In genomic region chr9:22111871-22112247, GRCh38 we compare ENCODE assay signal across 18 cellular contexts.
DNase-seq lines count a peak whose midpoint lies in the region; ATAC-seq and TF ChIP-seq lines count a peak whose summit lies in the region.
"Had no signal": no experiment of that assay in that cellular context is flagged by ENCODE, and none has a peak within 500 bp of the region (broad histone marks: within the 10 kb centered on the region; RNA-seq: fewer than 3 reads in every experiment).

No MANE protein-coding gene starts in this region.

- peak; percentile 66 for DNase-seq in BJ (ENCODE audit: low read depth)
- peak in 1 of 2 experiments; percentile 51 for DNase-seq in SJSA1 (ENCODE audit: low read depth in 1 of 2, low spot score in 2 of 2)
- DNase-seq in fibroblast of lung (ENCODE audit: low read depth in 2 of 2), result peak; percentile 76 to 95
- peak; percentile 62 for DNase-seq in non-pigmented ciliary epithelial cell (ENCODE audit: low read depth)
- DNase-seq in naive thymus-derived CD8-positive, alpha-beta T cell, result no peak
- DNase-seq in GOT3 (lab: John Stamatoyannopoulos, UW), result no peak
- no peak for DNase-seq in BE2C
- no peak for DNase-seq in effector memory CD8-positive, alpha-beta T cell
- DNase-seq: body of pancreas; left ventricle myocardium superior; NCI-H1092; nephron progenitor cell; OCI-M1; right lobe of liver; stimulated activated CD4-positive, alpha-beta T cell treated with anti-CD3 and anti-CD28 coated beads, Interleukin-4, amount 100 ng/mL, for 4 hours had no signal

- peaks cover 0 to 19% (median 0%) of the 10 kb centered on the region in 5 donors for H3K27me3 Mint-ChIP-seq in naive thymus-derived CD8-positive, alpha-beta T cell
- H3K27me3 Mint-ChIP-seq in effector memory CD8-positive, alpha-beta T cell, result peaks cover 0 to 9% of the 10 kb centered on the region in 2 donors

- H3K9me3 ChIP-seq in SJSA1 (replicated peaks) (no peaks in the 10 kb centered on the region), fibroblast of lung (ENCODE audit: control insufficient read depth, insufficient read depth, low read depth, low read length) (no peaks in the 10 kb centered on the region), BE2C (no peaks in the 10 kb centered on the region)
- H3K9me3 ChIP-seq: body of pancreas, right lobe of liver had no signal

- no peaks in the 10 kb centered on the region for H3K79me2 ChIP-seq in fibroblast of lung (ENCODE audit: control insufficient read depth, insufficient read depth, low read length)

- H3K27ac ChIP-seq in SJSA1, result peak overlapping the region; percentile 69
- H3K27ac ChIP-seq in fibroblast of lung (ENCODE audit: insufficient read depth, low read length), result peak overlapping the region; percentile 37
- H3K27ac ChIP-seq: body of pancreas, right lobe of liver had no signal

- H3K36me3 Mint-ChIP-seq in naive thymus-derived CD8-positive, alpha-beta T cell, result peaks cover 0 to 4% (median 0%) of the 10 kb centered on the region in 3 donors
- H3K36me3 Mint-ChIP-seq in effector memory CD8-positive, alpha-beta T cell (ENCODE audit: insufficient read depth), result no peaks in the 10 kb centered on the region
- H3K36me3 Mint-ChIP-seq: IgD-negative memory B cell; stimulated activated effector memory CD8-positive, alpha-beta T cell treated with anti-CD3 and anti-CD28 coated beads, Interleukin-12 subunit alpha, Interleukin-12 subunit beta, amount 100 ng/mL, for 72 hours had no signal

- H3K4me2 ChIP-seq in fibroblast of lung (ENCODE audit: extremely low read depth, insufficient read depth, low read length), result peak overlapping the region; percentile 38

- TF ChIP-seq CTCF in BJ (IDR thresholded peaks at IDR 0.05; ENCODE audit: insufficient read depth, low read depth, low read length) (no peak), fibroblast of lung (conservative IDR thresholded peaks at IDR 0.05 in 1 of 2, IDR thresholded peaks at IDR 0.05 in 1 of 2; ENCODE audit: low read depth in 1 of 2, low read length in 2 of 2) (no peak), BE2C (IDR thresholded peaks at IDR 0.05; ENCODE audit: low read depth, low read length) (no peak)

- H2AFZ ChIP-seq in fibroblast of lung (ENCODE audit: low read length), result no peak overlapping the region

- POLR2A ChIA-PET in BJ (lab: Charles Lee), result no interaction called here
- POLR2A ChIA-PET in naive thymus-derived CD8-positive, alpha-beta T cell (lab: Charles Lee), result no interaction called here

- peaks cover 78% of the 10 kb centered on the region for H3K4me1 ChIP-seq in SJSA1 (replicated peaks)
- H3K4me1 ChIP-seq in fibroblast of lung (ENCODE audit: control insufficient read depth, extremely low read depth, insufficient read depth, low read length), result peaks cover 21% of the 10 kb centered on the region
- no peaks in the 10 kb centered on the region for H3K4me1 ChIP-seq in BE2C
- H3K4me1 ChIP-seq: right lobe of liver had no signal

- no peaks in the 10 kb centered on the region for H4K20me1 ChIP-seq in fibroblast of lung (ENCODE audit: control insufficient read depth, extremely low read depth, insufficient read depth, low read length)

- H3K27ac Mint-ChIP-seq in naive thymus-derived CD8-positive, alpha-beta T cell, result no peak overlapping the region
- no peak overlapping the region for H3K27ac Mint-ChIP-seq in effector memory CD8-positive, alpha-beta T cell
- H3K27ac Mint-ChIP-seq: activated T-helper 2 cell treated with anti-CD3 and anti-CD28 coated beads, Interferon-gamma antibody, Interleukin-2, Interleukin-4, amounts not matched to agents 10 μg/mL and 5 μg/mL and 100 μg/mL, durations not matched to agents 14 hours and 24 hours and 36 hours; IgD-negative memory B cell; nephron progenitor cell; stimulated activated effector memory CD8-positive, alpha-beta T cell treated with anti-CD3 and anti-CD28 coated beads, Interleukin-12 subunit alpha, Interleukin-12 subunit beta, amount 100 ng/mL, for 72 hours had no signal

- CTCF ChIA-PET in BJ (lab: Yijun Ruan, JAX), result interaction anchor here (0.6 to 1.5 kb wide), 4 partner anchors 104 to 298 kb away, joined by 3 to 5 read pairs (median 4); no protein-coding TSS in a partner anchor

- no peaks in the 10 kb centered on the region for H3K27me3 ChIP-seq in BJ (ENCODE audit: control insufficient read depth, insufficient read depth, low read length)
- no peaks in the 10 kb centered on the region for H3K27me3 ChIP-seq in SJSA1 (replicated peaks)
- H3K27me3 ChIP-seq in fibroblast of lung (ENCODE audit: control insufficient read depth, insufficient read depth, low read length), result no peaks in the 10 kb centered on the region
- peaks cover 3% of the 10 kb centered on the region; the same call in 1 of the 2 replicates for H3K27me3 ChIP-seq in BE2C
- H3K27me3 ChIP-seq: body of pancreas, right lobe of liver had no signal

- no peaks in the 10 kb centered on the region for H3K36me3 ChIP-seq in BJ (ENCODE audit: control insufficient read depth, insufficient read depth, low read length)
- no peaks in the 10 kb centered on the region for H3K36me3 ChIP-seq in SJSA1
- no peaks in the 10 kb centered on the region for H3K36me3 ChIP-seq in fibroblast of lung (ENCODE audit: control insufficient read depth, insufficient read depth, low read length)
- H3K36me3 ChIP-seq in BE2C, result no peaks in the 10 kb centered on the region
- H3K36me3 ChIP-seq: right lobe of liver had no signal

- no peak overlapping the region for H3K4me3 Mint-ChIP-seq in naive thymus-derived CD8-positive, alpha-beta T cell
- no peak overlapping the region for H3K4me3 Mint-ChIP-seq in effector memory CD8-positive, alpha-beta T cell
- H3K4me3 Mint-ChIP-seq: IgD-negative memory B cell; nephron progenitor cell; stimulated activated effector memory CD8-positive, alpha-beta T cell treated with anti-CD3 and anti-CD28 coated beads, Interleukin-12 subunit alpha, Interleukin-12 subunit beta, amount 100 ng/mL, for 72 hours had no signal

- no peak overlapping the region for H3K9ac ChIP-seq in fibroblast of lung (ENCODE audit: insufficient read depth, low read length)

- no peaks in the 10 kb centered on the region for H3K9me3 Mint-ChIP-seq in naive thymus-derived CD8-positive, alpha-beta T cell
- H3K9me3 Mint-ChIP-seq in effector memory CD8-positive, alpha-beta T cell, result no peaks in the 10 kb centered on the region
- H3K9me3 Mint-ChIP-seq: activated T-helper 2 cell treated with anti-CD3 and anti-CD28 coated beads, Interferon-gamma antibody, Interleukin-2, Interleukin-4, amounts not matched to agents 10 μg/mL and 5 μg/mL and 100 μg/mL, durations not matched to agents 14 hours and 24 hours and 36 hours; IgD-negative memory B cell; nephron progenitor cell; stimulated activated effector memory CD8-positive, alpha-beta T cell treated with anti-CD3 and anti-CD28 coated beads, Interleukin-12 subunit alpha, Interleukin-12 subunit beta, amount 100 ng/mL, for 72 hours had no signal

- H3K4me1 Mint-ChIP-seq in naive thymus-derived CD8-positive, alpha-beta T cell, result peaks cover 0 to under 1% (median 0%) of the 10 kb centered on the region in 4 donors
- no peaks in the 10 kb centered on the region for H3K4me1 Mint-ChIP-seq in effector memory CD8-positive, alpha-beta T cell (ENCODE audit: low read depth in 2 of 2)
- H3K4me1 Mint-ChIP-seq: stimulated activated effector memory CD8-positive, alpha-beta T cell treated with anti-CD3 and anti-CD28 coated beads, Interleukin-12 subunit alpha, Interleukin-12 subunit beta, amount 100 ng/mL, for 72 hours had no signal

- no peak overlapping the region for H3K4me3 ChIP-seq in BJ (ENCODE audit: low read depth, low read length)
- no peak overlapping the region for H3K4me3 ChIP-seq in SJSA1
- no peak overlapping the region for H3K4me3 ChIP-seq in fibroblast of lung (replicated peaks in 1 of 4; ENCODE audit: control extremely low read depth in 1 of 4, insufficient read depth in 1 of 4, low read depth in 3 of 4, low read length in 4 of 4)
- H3K4me3 ChIP-seq in BE2C (ENCODE audit: low read depth, low read length), result no peak overlapping the region
- H3K4me3 ChIP-seq: body of pancreas, right lobe of liver had no signal

- no peak for ATAC-seq in naive thymus-derived CD8-positive, alpha-beta T cell
- ATAC-seq in effector memory CD8-positive, alpha-beta T cell (replicated peaks), result no peak
- ATAC-seq: body of pancreas; left ventricle myocardium superior; right lobe of liver; stimulated activated effector memory CD8-positive, alpha-beta T cell treated with anti-CD3 and anti-CD28 coated beads, Interleukin-12 subunit alpha, Interleukin-12 subunit beta, amount 100 ng/mL, for 72 hours had no signal

Comparison
In these comparisons a context has a peak if more than half of its experiments do, and no peak if none do; other contexts are left out.
1. DNase-seq: peak in BJ (single experiment), fibroblast of lung (2 of 2) and non-pigmented ciliary epithelial cell (single experiment); none in naive thymus-derived CD8-positive, alpha-beta T cell (0 of 10), GOT3 (single experiment), BE2C (single experiment) and effector memory CD8-positive, alpha-beta T cell (0 of 3).